Comparison of ENCODE assay signal across 24 cellular contexts in genomic region chr2:132798334-132798733, GRCh38.
"Had no signal": no experiment of that assay in that cellular context is flagged by ENCODE, and none has a peak within 500 bp of the region (broad histone marks: within the 10 kb centered on the region; RNA-seq: fewer than 3 reads in every experiment).

No MANE protein-coding gene starts in this region.

- H3K9me3 Mint-ChIP-seq: naive thymus-derived CD8-positive, alpha-beta T cell; natural killer cell treated with Interleukin-12 subunit alpha and Interleukin-12 subunit beta and Interleukin-15 and Interleukin-18, amount 100 ng/mL, for 72 hours; nephron progenitor cell; neural crest cell; stimulated activated effector memory CD8-positive, alpha-beta T cell treated with anti-CD3 and anti-CD28 coated beads, Interleukin-12 subunit alpha, Interleukin-12 subunit beta, amount 100 ng/mL, for 72 hours; stimulated activated naive B cell treated with anti-CD40 and anti-IgM and Interleukin-4, amounts not matched to agents 10 μg/mL and 1 μg/mL and 100 μg/mL, for 72 hours; stimulated activated naive CD8-positive, alpha-beta T cell treated with anti-CD3 and anti-CD28 coated beads, Interleukin-15, Interleukin-2, amounts not matched to agents 100 ng/mL and 50 ng/mL, for 24 hours had no signal

- ATAC-seq: naive thymus-derived CD8-positive, alpha-beta T cell; natural killer cell treated with Interleukin-12 subunit alpha and Interleukin-12 subunit beta and Interleukin-15 and Interleukin-18, amount 100 ng/mL, for 72 hours; psoas muscle; right cardiac atrium; right lobe of liver; stimulated activated effector memory CD8-positive, alpha-beta T cell treated with anti-CD3 and anti-CD28 coated beads, Interleukin-12 subunit alpha, Interleukin-12 subunit beta, amount 100 ng/mL, for 72 hours; stimulated activated naive B cell treated with anti-CD40 and anti-IgM and Interleukin-4, amounts not matched to agents 10 μg/mL and 1 μg/mL and 100 μg/mL, for 72 hours had no signal

- H3K4me3 Mint-ChIP-seq: naive thymus-derived CD8-positive, alpha-beta T cell; natural killer cell treated with Interleukin-12 subunit alpha and Interleukin-12 subunit beta and Interleukin-15 and Interleukin-18, amount 100 ng/mL, for 72 hours; nephron progenitor cell; neural crest cell; stimulated activated effector memory CD8-positive, alpha-beta T cell treated with anti-CD3 and anti-CD28 coated beads, Interleukin-12 subunit alpha, Interleukin-12 subunit beta, amount 100 ng/mL, for 72 hours; stimulated activated naive B cell treated with anti-CD40 and anti-IgM and Interleukin-4, amounts not matched to agents 10 μg/mL and 1 μg/mL and 100 μg/mL, for 72 hours; stimulated activated naive CD8-positive, alpha-beta T cell treated with anti-CD3 and anti-CD28 coated beads, Interleukin-15, Interleukin-2, amounts not matched to agents 100 ng/mL and 50 ng/mL, for 24 hours had no signal

- DNase-seq: naive thymus-derived CD8-positive, alpha-beta T cell; nephron progenitor cell; occipital lobe; ovary; posterior cingulate gyrus; psoas muscle; right cardiac atrium; right lobe of liver; sigmoid colon; small intestine; stimulated activated CD4-positive, alpha-beta T cell treated with anti-CD3 and anti-CD28 coated beads, Interleukin-15, amount 100 ng/mL, for 24 hours; stimulated activated CD4-positive, alpha-beta T cell treated with anti-CD3 and anti-CD28 coated beads, Interleukin-2, amount 100 ng/mL, for 24 hours; stimulated activated CD4-positive, alpha-beta T cell treated with anti-CD3 and anti-CD28 coated beads, Interleukin-2, amount 100 ng/mL, for 48 hours; stimulated activated CD4-positive, alpha-beta T cell treated with anti-CD3 and anti-CD28 coated beads, Interleukin-4, amount 100 ng/mL, for 24 hours; stimulated activated naive B cell treated with anti-CD40 and anti-IgM and Interleukin-4, amounts not matched to agents 10 μg/mL and 1 μg/mL and 100 μg/mL, for 72 hours; stimulated activated naive CD4-positive, alpha-beta T cell treated with Interleukin-2 at 50 U/mL for 16 hours; stomach; thyroid gland; upper lobe of left lung had no signal

- H3K36me3 Mint-ChIP-seq: naive thymus-derived CD8-positive, alpha-beta T cell; natural killer cell treated with Interleukin-12 subunit alpha and Interleukin-12 subunit beta and Interleukin-15 and Interleukin-18, amount 100 ng/mL, for 72 hours; stimulated activated effector memory CD8-positive, alpha-beta T cell treated with anti-CD3 and anti-CD28 coated beads, Interleukin-12 subunit alpha, Interleukin-12 subunit beta, amount 100 ng/mL, for 72 hours; stimulated activated naive B cell treated with anti-CD40 and anti-IgM and Interleukin-4, amounts not matched to agents 10 μg/mL and 1 μg/mL and 100 μg/mL, for 72 hours had no signal

- H3K4me1 Mint-ChIP-seq: naive thymus-derived CD8-positive, alpha-beta T cell; nephron progenitor cell; neural crest cell; stimulated activated effector memory CD8-positive, alpha-beta T cell treated with anti-CD3 and anti-CD28 coated beads, Interleukin-12 subunit alpha, Interleukin-12 subunit beta, amount 100 ng/mL, for 72 hours; stimulated activated naive B cell treated with anti-CD40 and anti-IgM and Interleukin-4, amounts not matched to agents 10 μg/mL and 1 μg/mL and 100 μg/mL, for 72 hours had no signal

- H3K27ac Mint-ChIP-seq: naive thymus-derived CD8-positive, alpha-beta T cell; natural killer cell treated with Interleukin-12 subunit alpha and Interleukin-12 subunit beta and Interleukin-15 and Interleukin-18, amount 100 ng/mL, for 72 hours; nephron progenitor cell; progenitor cell of endocrine pancreas; stimulated activated effector memory CD8-positive, alpha-beta T cell treated with anti-CD3 and anti-CD28 coated beads, Interleukin-12 subunit alpha, Interleukin-12 subunit beta, amount 100 ng/mL, for 72 hours; stimulated activated naive B cell treated with anti-CD40 and anti-IgM and Interleukin-4, amounts not matched to agents 10 μg/mL and 1 μg/mL and 100 μg/mL, for 72 hours; stimulated activated naive CD8-positive, alpha-beta T cell treated with anti-CD3 and anti-CD28 coated beads, Interleukin-15, Interleukin-2, amounts not matched to agents 100 ng/mL and 50 ng/mL, for 24 hours had no signal

- H3K27me3 Mint-ChIP-seq: naive thymus-derived CD8-positive, alpha-beta T cell; natural killer cell treated with Interleukin-12 subunit alpha and Interleukin-12 subunit beta and Interleukin-15 and Interleukin-18, amount 100 ng/mL, for 72 hours; stimulated activated naive B cell treated with anti-CD40 and anti-IgM and Interleukin-4, amounts not matched to agents 10 μg/mL and 1 μg/mL and 100 μg/mL, for 72 hours; stimulated activated naive CD8-positive, alpha-beta T cell treated with anti-CD3 and anti-CD28 coated beads, Interleukin-15, Interleukin-2, amounts not matched to agents 100 ng/mL and 50 ng/mL, for 24 hours had no signal
